Comparison of ENCODE assay signal across 24 cellular contexts in the genomic region with DNA sequence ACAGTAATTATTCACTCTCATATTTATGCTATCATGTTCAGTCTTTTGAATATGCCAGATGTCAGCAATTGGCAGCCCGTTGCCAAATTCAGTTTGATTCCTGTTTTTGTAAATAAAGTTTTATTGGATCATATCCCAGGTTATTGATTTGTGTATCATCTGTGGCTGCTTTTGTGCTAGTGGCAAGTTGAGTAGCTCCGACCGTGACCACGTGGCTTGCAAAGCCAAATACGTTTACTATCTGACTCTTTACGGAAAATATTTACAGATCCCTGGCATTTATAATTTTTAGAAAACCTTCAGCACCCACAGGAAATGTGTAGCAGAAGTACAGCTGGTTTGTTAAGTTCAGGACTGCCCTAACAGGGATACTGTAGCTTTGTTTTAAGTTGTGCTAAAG.
"Had no signal": no experiment of that assay in that cellular context is flagged by ENCODE, and none has a peak within 500 bp of the region (broad histone marks: within the 10 kb centered on the region; RNA-seq: fewer than 3 reads in every experiment).

No MANE protein-coding gene starts in this region.

- DNase-seq: activated CD4-positive, alpha-beta T cell treated with anti-CD3 and anti-CD28 coated beads, Interleukin-2, amount 10 ng/mL, durations not matched to agents 24 days and 14 days; activated CD4-positive, alpha-beta T cell treated with anti-CD3 and anti-CD28 coated beads, Interleukin-2, amount 50 U/mL, for 4 hours; activated CD8-positive, alpha-beta T cell treated with anti-CD3 and anti-CD28 coated beads for 36 hours; activated effector memory CD4-positive, alpha-beta T cell treated with anti-CD3 and anti-CD28 coated beads, Interleukin-2, amount 50 U/mL, for 16 hours; activated naive CD4-positive, alpha-beta T cell; activated naive CD4-positive, alpha-beta T cell treated with anti-CD3 and anti-CD28 coated beads, Interleukin-2, amount 50 U/mL, for 16 hours; activated naive CD8-positive, alpha-beta T cell treated with anti-CD3 and anti-CD28 coated beads for 36 hours; activated T-cell treated with anti-CD3 and anti-CD28 coated beads, Interleukin-2, amount 50 U/mL, for 1 hour; activated T-cell treated with anti-CD3 and anti-CD28 coated beads, Interleukin-2, amount 50 U/mL, for 72 hours; amniotic stem cell; aorta; brain microvascular endothelial cell; central memory CD4-positive, alpha-beta T cell; NCI-H1436 treated with DMSO at 0.1 percent for 48 hours; NCI-H187 treated with DMSO at 0.1 percent for 48 hours; NCI-H510A; NCI-H526; NCI-H774; SHP77; SJCRH30 had no signal

- ATAC-seq: activated CD8-positive, alpha-beta T cell treated with anti-CD3 and anti-CD28 coated beads for 36 hours; activated T-cell treated with anti-CD3 and anti-CD28 coated beads, Interleukin-2, amount 50 U/mL, for 72 hours; activated T-helper 17 cell treated with anti-CD3 and anti-CD28 coated beads, Interleukin-2, amount 50 U/mL, for 72 hours; Panc1 had no signal

- H3K9me3 ChIP-seq: SJCRH30 had no signal

- H3K27ac ChIP-seq: brain microvascular endothelial cell, KMS-11, SJCRH30, SK-N-MC had no signal

- H3K27me3 ChIP-seq: brain microvascular endothelial cell, SJCRH30 had no signal

- H3K4me1 ChIP-seq: SJCRH30 had no signal

- H3K4me3 ChIP-seq: SJCRH30, SK-N-MC had no signal

- H3K36me3 ChIP-seq: brain microvascular endothelial cell, SJCRH30 had no signal
